Comparison of ENCODE assay signal across 1 cellular context in genomic region chr1:59759156-59759925, GRCh38.
A peak's percentile ranks its signal among the peaks of the same experiment; 100 is the strongest.
TF ChIP-seq lines count a peak whose summit lies in the region.

No MANE protein-coding gene starts in this region.

TF ChIP-seq in Ishikawa, 13 proteins besides CTCF, POLR2A, EP300 and RAD21 (continued from another document):
- TF ChIP-seq CEBPB (IDR thresholded peaks at IDR 0.05) (peak; percentile 52; the same call in 1 of the 2 replicates), ZBTB7A (IDR thresholded peaks at IDR 0.05; ENCODE audit: low read depth) (no peak), TCF12 (IDR thresholded peaks at IDR 0.05; ENCODE audit: low read depth) (0 out of 2 replicates have a peak, but pooled peaks have one; percentile 39), TEAD4 (IDR thresholded peaks at IDR 0.05) (no peak), NFIC (IDR thresholded peaks at IDR 0.05) (peak; percentile 63)
- TF ChIP-seq, protein P1, sequence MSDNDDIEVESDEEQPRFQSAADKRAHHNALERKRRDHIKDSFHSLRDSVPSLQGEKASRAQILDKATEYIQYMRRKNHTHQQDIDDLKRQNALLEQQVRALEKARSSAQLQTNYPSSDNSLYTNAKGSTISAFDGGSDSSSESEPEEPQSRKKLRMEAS (IDR thresholded peaks at IDR 0.05) = peak; percentile 73
TF ChIP-seq in Ishikawa: peak in this region for 5.
